ENCODE assay signal across 16 cellular contexts in genomic region chr5:78287169-78287568, GRCh38.
"Had no signal": no experiment of that assay in that cellular context is flagged by ENCODE, and none has a peak within 500 bp of the region (broad histone marks: within the 10 kb centered on the region; RNA-seq: fewer than 3 reads in every experiment).

No MANE protein-coding gene starts in this region.

- H3K4me3 Mint-ChIP-seq: activated naive CD4-positive, alpha-beta T cell treated with anti-CD3 and anti-CD28 coated beads for 36 hours; activated naive CD8-positive, alpha-beta T cell treated with anti-CD3 and anti-CD28 coated beads, Interleukin-2, amount 50 U/mL, for 24 hours; memory B cell; stimulated activated naive CD8-positive, alpha-beta T cell treated with anti-CD3 and anti-CD28 coated beads, Interleukin-15, Interleukin-2, amounts not matched to agents 100 ng/mL and 50 ng/mL, for 24 hours; type B pancreatic cell had no signal

- H3K36me3 ChIP-seq: ascending aorta, left ventricle myocardium inferior, spleen had no signal

- H3K9me3 ChIP-seq: ascending aorta, left ventricle myocardium inferior, spleen had no signal

- ATAC-seq: activated naive CD8-positive, alpha-beta T cell treated with anti-CD3 and anti-CD28 coated beads, Interleukin-2, amount 50 U/mL, for 24 hours; right cardiac atrium had no signal

- H3K9me3 Mint-ChIP-seq: activated naive CD4-positive, alpha-beta T cell treated with anti-CD3 and anti-CD28 coated beads for 36 hours; activated T-helper 2 cell treated with anti-CD3 and anti-CD28 coated beads, Interferon-gamma antibody, Interleukin-2, Interleukin-4, amounts not matched to agents 10 μg/mL and 5 μg/mL and 100 μg/mL, durations not matched to agents 14 hours and 24 hours and 36 hours; natural killer cell had no signal

- H3K27me3 Mint-ChIP-seq: activated naive CD8-positive, alpha-beta T cell treated with anti-CD3 and anti-CD28 coated beads, Interleukin-2, amount 50 U/mL, for 24 hours; memory B cell; progenitor cell of endocrine pancreas; stimulated activated naive CD8-positive, alpha-beta T cell treated with anti-CD3 and anti-CD28 coated beads, Interleukin-15, Interleukin-2, amounts not matched to agents 100 ng/mL and 50 ng/mL, for 24 hours; type B pancreatic cell had no signal

- DNase-seq: activated CD4-positive, alpha-beta T cell treated with anti-CD3 and anti-CD28 coated beads for 1 hour; activated CD4-positive, alpha-beta T cell treated with anti-CD3 and anti-CD28 coated beads, Interleukin-2, amount 50 U/mL, for 4 hours; activated naive CD4-positive, alpha-beta T cell treated with anti-CD3 and anti-CD28 coated beads for 36 hours; activated naive CD8-positive, alpha-beta T cell treated with anti-CD3 and anti-CD28 coated beads, Interleukin-2, amount 50 U/mL, for 24 hours; activated T-cell treated with anti-CD3 and anti-CD28 coated beads for 4 hours; left ventricle myocardium inferior; natural killer cell; right cardiac atrium; spleen; T-helper 1 cell had no signal

- H3K36me3 Mint-ChIP-seq: natural killer cell had no signal

- H3K27ac ChIP-seq: ascending aorta, left ventricle myocardium inferior, spleen had no signal

- H3K27ac Mint-ChIP-seq: activated naive CD4-positive, alpha-beta T cell treated with anti-CD3 and anti-CD28 coated beads for 36 hours; activated naive CD8-positive, alpha-beta T cell treated with anti-CD3 and anti-CD28 coated beads, Interleukin-2, amount 50 U/mL, for 24 hours; activated T-helper 2 cell treated with anti-CD3 and anti-CD28 coated beads, Interferon-gamma antibody, Interleukin-2, Interleukin-4, amounts not matched to agents 10 μg/mL and 5 μg/mL and 100 μg/mL, durations not matched to agents 14 hours and 24 hours and 36 hours; memory B cell; progenitor cell of endocrine pancreas; stimulated activated naive CD8-positive, alpha-beta T cell treated with anti-CD3 and anti-CD28 coated beads, Interleukin-15, Interleukin-2, amounts not matched to agents 100 ng/mL and 50 ng/mL, for 24 hours; type B pancreatic cell had no signal

- H3K4me3 ChIP-seq: ascending aorta, left ventricle myocardium inferior, spleen had no signal

- H3K27me3 ChIP-seq: ascending aorta, spleen had no signal
